In the genomic region with DNA sequence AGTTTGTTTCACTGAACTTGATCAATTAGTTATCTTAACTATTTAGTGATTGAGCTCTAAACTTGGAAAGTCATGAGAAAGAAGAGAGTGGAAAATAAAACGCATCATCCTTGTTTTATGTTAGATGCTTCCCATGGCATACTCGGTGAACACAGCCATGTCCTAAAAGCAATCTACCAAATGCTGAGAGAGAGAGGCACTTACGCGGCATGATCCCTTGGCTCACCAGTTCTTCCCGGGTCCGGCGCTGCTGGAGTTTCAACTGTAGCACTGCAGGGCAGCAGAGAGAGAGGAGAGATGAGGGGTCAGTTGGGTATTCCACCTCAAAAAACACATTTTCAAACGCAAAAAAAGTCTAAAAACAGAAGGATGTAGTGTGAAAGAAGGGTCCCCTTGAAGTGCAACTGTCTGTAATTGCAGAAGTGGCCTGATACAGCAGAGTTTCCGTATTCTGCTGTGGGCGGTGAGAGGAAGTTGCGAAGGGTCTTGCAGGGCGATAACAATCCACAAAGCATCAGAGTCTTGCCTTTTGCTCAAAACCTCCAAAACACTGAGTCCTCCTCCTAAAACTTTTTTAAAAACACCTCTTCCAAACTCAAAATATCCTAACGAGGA, we compare ENCODE assay signal across 1 cellular context.
TF ChIP-seq lines count a peak whose summit lies in the region.

No MANE protein-coding gene starts in this region.

TF ChIP-seq in GM12878, 131 proteins besides CTCF, POLR2A, EP300 and RAD21 (continued from another document):
- TF ChIP-seq RELA (IDR thresholded peaks at IDR 0.05; ENCODE audit: borderline replicate concordance, partially characterized antibody), result no peak
- no peak for TF ChIP-seq KAT2A (conservative IDR thresholded peaks at IDR 0.05; ENCODE audit: control insufficient read depth, low read depth, low read length)
- no peak for TF ChIP-seq IKZF2 (IDR thresholded peaks at IDR 0.05)
- TF ChIP-seq IKZF1 (conservative IDR thresholded peaks at IDR 0.05), result 0 out of 2 replicates have a peak, but pooled peaks have one; percentile 6
- TF ChIP-seq DPF2 (IDR thresholded peaks at IDR 0.05), result no peak
- TF ChIP-seq NFYA (IDR thresholded peaks at IDR 0.05; ENCODE audit: borderline replicate concordance, low read depth, low read length), result no peak
- TF ChIP-seq, protein P1, sequence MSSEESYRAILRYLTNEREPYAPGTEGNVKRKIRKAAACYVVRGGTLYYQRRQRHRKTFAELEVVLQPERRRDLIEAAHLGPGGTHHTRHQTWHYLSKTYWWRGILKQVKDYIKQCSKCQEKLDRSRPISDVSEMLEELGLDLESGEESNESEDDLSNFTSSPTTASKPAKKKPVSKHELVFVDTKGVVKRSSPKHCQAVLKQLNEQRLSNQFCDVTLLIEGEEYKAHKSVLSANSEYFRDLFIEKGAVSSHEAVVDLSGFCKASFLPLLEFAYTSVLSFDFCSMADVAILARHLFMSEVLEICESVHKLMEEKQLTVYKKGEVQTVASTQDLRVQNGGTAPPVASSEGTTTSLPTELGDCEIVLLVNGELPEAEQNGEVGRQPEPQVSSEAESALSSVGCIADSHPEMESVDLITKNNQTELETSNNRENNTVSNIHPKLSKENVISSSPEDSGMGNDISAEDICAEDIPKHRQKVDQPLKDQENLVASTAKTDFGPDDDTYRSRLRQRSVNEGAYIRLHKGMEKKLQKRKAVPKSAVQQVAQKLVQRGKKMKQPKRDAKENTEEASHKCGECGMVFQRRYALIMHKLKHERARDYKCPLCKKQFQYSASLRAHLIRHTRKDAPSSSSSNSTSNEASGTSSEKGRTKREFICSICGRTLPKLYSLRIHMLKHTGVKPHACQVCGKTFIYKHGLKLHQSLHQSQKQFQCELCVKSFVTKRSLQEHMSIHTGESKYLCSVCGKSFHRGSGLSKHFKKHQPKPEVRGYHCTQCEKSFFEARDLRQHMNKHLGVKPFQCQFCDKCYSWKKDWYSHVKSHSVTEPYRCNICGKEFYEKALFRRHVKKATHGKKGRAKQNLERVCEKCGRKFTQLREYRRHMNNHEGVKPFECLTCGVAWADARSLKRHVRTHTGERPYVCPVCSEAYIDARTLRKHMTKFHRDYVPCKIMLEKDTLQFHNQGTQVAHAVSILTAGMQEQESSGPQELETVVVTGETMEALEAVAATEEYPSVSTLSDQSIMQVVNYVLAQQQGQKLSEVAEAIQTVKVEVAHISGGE (CRISPR knock-in tag; IDR thresholded peaks at IDR 0.05), result no peak
- TF ChIP-seq HDAC6 (IDR thresholded peaks at IDR 0.05; ENCODE audit: unreplicated experiment), result no peak
- peak; percentile 69 for TF ChIP-seq POLR2AphosphoS5 (IDR thresholded peaks at IDR 0.05; ENCODE audit: low read length)
- no peak for TF ChIP-seq RUNX3 (IDR thresholded peaks at IDR 0.05; ENCODE audit: low read length)
- 0 out of 2 replicates have a peak, but pooled peaks have one; percentile 20 for TF ChIP-seq NBN (IDR thresholded peaks at IDR 0.05)
- peak; percentile 62; the same call in 1 of the 2 replicates for TF ChIP-seq HDGF (IDR thresholded peaks at IDR 0.05)
- no peak for TF ChIP-seq IRF4 (IDR thresholded peaks at IDR 0.05; ENCODE audit: low read depth, low read length)
- TF ChIP-seq ZNF217 (IDR thresholded peaks at IDR 0.05), result no peak
- TF ChIP-seq, protein P2, sequence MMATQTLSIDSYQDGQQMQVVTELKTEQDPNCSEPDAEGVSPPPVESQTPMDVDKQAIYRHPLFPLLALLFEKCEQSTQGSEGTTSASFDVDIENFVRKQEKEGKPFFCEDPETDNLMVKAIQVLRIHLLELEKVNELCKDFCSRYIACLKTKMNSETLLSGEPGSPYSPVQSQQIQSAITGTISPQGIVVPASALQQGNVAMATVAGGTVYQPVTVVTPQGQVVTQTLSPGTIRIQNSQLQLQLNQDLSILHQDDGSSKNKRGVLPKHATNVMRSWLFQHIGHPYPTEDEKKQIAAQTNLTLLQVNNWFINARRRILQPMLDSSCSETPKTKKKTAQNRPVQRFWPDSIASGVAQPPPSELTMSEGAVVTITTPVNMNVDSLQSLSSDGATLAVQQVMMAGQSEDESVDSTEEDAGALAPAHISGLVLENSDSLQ (IDR thresholded peaks at IDR 0.05), result no peak
